Comparison of ENCODE assay signal across 19 cellular contexts in the genomic region with DNA sequence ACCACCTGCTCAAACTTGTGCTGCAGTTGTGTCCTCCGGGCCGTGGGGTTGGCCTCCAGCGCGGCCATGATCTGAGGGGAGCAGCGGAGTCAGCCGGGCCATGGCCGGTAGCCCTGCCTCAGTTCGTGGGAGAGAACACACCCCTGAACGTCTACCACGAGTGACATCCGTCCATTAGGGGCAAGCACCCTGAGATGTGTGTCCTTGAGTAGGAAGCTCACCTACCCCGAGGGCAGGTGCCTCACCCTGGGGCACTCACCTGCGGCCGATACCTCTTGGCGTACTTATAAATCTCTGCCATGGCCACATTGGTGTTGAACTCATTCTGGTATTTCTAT. TPM values are rescaled to one million over a fixed set of nuclear protein-coding genes. Genes with fewer than 3 reads are reported as not detected.
DNase-seq lines count a peak whose midpoint lies in the region; ATAC-seq and TF ChIP-seq lines count a peak whose summit lies in the region.
"Had no signal": no experiment of that assay in that cellular context is flagged by ENCODE, and none has a peak within 500 bp of the region (broad histone marks: within the 10 kb centered on the region; RNA-seq: fewer than 3 reads in every experiment).

No MANE protein-coding gene starts in this region.

- H2AK5ac ChIP-seq in mesenchymal stem cell (ENCODE audit: low read length, severe bottlenecking), result peak overlapping the region; percentile 52

- H3K79me1 ChIP-seq in mesenchymal stem cell (replicated peaks; ENCODE audit: low read length, poor library complexity, severe bottlenecking), result peaks cover 3% of the 10 kb centered on the region

- peak overlapping the region; percentile 44 for H2BK15ac ChIP-seq in mesenchymal stem cell (ENCODE audit: low read depth, poor library complexity, severe bottlenecking)

- no peak overlapping the region for H3K18ac ChIP-seq in mesenchymal stem cell (ENCODE audit: low read depth in 1 of 2, low read length in 2 of 2)

- ATAC-seq in heart right ventricle, result no peak
- ATAC-seq in HG02938 (IDR thresholded peaks at IDR 0.05; ENCODE audit: unreplicated experiment), result no peak
- ATAC-seq: HepG2 had no signal

- no peak overlapping the region for H3K4ac ChIP-seq in mesenchymal stem cell (ENCODE audit: low read depth in 1 of 2, low read length in 2 of 2)

- no peaks in the 10 kb centered on the region for H3K9me3 ChIP-seq in left ventricle myocardium inferior (replicated peaks)
- H3K9me3 ChIP-seq in heart right ventricle, result no peaks in the 10 kb centered on the region
- H3K9me3 ChIP-seq in OCI-LY3 (ENCODE audit: insufficient read depth, low read length), result no peaks in the 10 kb centered on the region
- no peaks in the 10 kb centered on the region for H3K9me3 ChIP-seq in mesenchymal stem cell (ENCODE audit: control insufficient read depth, low read length)
- no peaks in the 10 kb centered on the region for H3K9me3 ChIP-seq in skeletal muscle satellite cell (replicated peaks; ENCODE audit: low read length)
- H3K9me3 ChIP-seq: HAP-1 had no signal

- H3K36me3 ChIP-seq in left ventricle myocardium inferior (peaks cover 40% of the 10 kb centered on the region), heart right ventricle (peaks cover 0 to 69% (median 15%) of the 10 kb centered on the region in 9 donors), OCI-LY3 (replicated peaks; ENCODE audit: low read depth, low read length) (no peaks in the 10 kb centered on the region), mesenchymal stem cell (ENCODE audit: control insufficient read depth in 1 of 2, insufficient read depth in 2 of 2, low read depth in 1 of 2, low read length in 2 of 2) (peaks cover 50 to 52% of the 10 kb centered on the region in 2 experiments), skeletal muscle satellite cell (ENCODE audit: insufficient read depth, low read length) (peaks cover 41% of the 10 kb centered on the region)
- H3K36me3 ChIP-seq: HAP-1 had no signal

- DNase-seq in left ventricle myocardium inferior (no peak), heart right ventricle (no peak), mesenchymal stem cell (no peak), H4 (ENCODE audit: low spot score) (no peak), MV-4-11 (lab: John Stamatoyannopoulos, UW) (no peak)
- DNase-seq: 8988T; AML-193; C1 segment of cervical spinal cord; Calu3; CD4-positive, alpha-beta T cell; DMS79; GOT3; HFFc6 had no signal

- H4K8ac ChIP-seq in mesenchymal stem cell (ENCODE audit: low read length), result peak overlapping the region; percentile 13

- no peak overlapping the region for H2BK120ac ChIP-seq in mesenchymal stem cell (ENCODE audit: low read depth, low read length)

- H3K23ac ChIP-seq in mesenchymal stem cell (ENCODE audit: low read length in 2 of 2), result no peak overlapping the region

- no peaks in the 10 kb centered on the region for H3K79me2 ChIP-seq in OCI-LY3 (ENCODE audit: low read length)

- no peak overlapping the region for H2BK5ac ChIP-seq in mesenchymal stem cell (ENCODE audit: low read depth, low read length, poor library complexity, severe bottlenecking)

- WGBS in heart right ventricle, 2 donors, result 89 to 95% methylated on average over 15 of the region's 15 CpGs
- WGBS in mesenchymal stem cell, result 98% methylated on average over 14 of the region's 15 CpGs

- H3K9ac ChIP-seq in OCI-LY3 (ENCODE audit: low read length), result no peak overlapping the region
- H3K9ac ChIP-seq in mesenchymal stem cell (ENCODE audit: low read length), result no peak overlapping the region
- no peak overlapping the region for H3K9ac ChIP-seq in skeletal muscle satellite cell (ENCODE audit: low read depth, low read length)

- no peak overlapping the region for H4K91ac ChIP-seq in mesenchymal stem cell (ENCODE audit: low read length)

- H2AFZ ChIP-seq in OCI-LY3 (ENCODE audit: low read depth, low read length) (no peak overlapping the region), mesenchymal stem cell (ENCODE audit: low read depth, low read length) (no peak overlapping the region)

- no peak overlapping the region for H3K14ac ChIP-seq in mesenchymal stem cell (ENCODE audit: low read length in 2 of 2)

- peak overlapping the region; percentile 24 to 28 for H2BK12ac ChIP-seq in mesenchymal stem cell (ENCODE audit: low read length in 2 of 2)

- no peak overlapping the region for H3K4me3 ChIP-seq in left ventricle myocardium inferior
- no peak overlapping the region for H3K4me3 ChIP-seq in heart right ventricle
- no peak overlapping the region for H3K4me3 ChIP-seq in OCI-LY3 (ENCODE audit: low read length)
- H3K4me3 ChIP-seq in mesenchymal stem cell (ENCODE audit: insufficient read depth in 1 of 2, low read depth in 1 of 2, low read length in 2 of 2), result no peak overlapping the region
- H3K4me3 ChIP-seq in skeletal muscle satellite cell (ENCODE audit: low read length), result no peak overlapping the region
- H3K4me3 ChIP-seq: HAP-1 had no signal

- H3K4me1 ChIP-seq in left ventricle myocardium inferior (peaks cover 93% of the 10 kb centered on the region), heart right ventricle (peaks cover 33 to 92% (median 85%) of the 10 kb centered on the region in 9 donors), OCI-LY3 (ENCODE audit: low read length) (peaks cover 44% of the 10 kb centered on the region), mesenchymal stem cell (ENCODE audit: control insufficient read depth, insufficient read depth, low read depth, low read length) (peaks cover 72% of the 10 kb centered on the region), skeletal muscle satellite cell (ENCODE audit: control insufficient read depth, insufficient read depth, low read length) (peaks cover 61% of the 10 kb centered on the region)
- H3K4me1 ChIP-seq: HAP-1 had no signal

- no peaks in the 10 kb centered on the region for H3K27me3 ChIP-seq in left ventricle myocardium inferior (ENCODE audit: low read depth)
- H3K27me3 ChIP-seq in heart right ventricle, result no peaks in the 10 kb centered on the region
- H3K27me3 ChIP-seq in OCI-LY3 (ENCODE audit: low read depth, low read length), result peaks cover 25% of the 10 kb centered on the region
- no peaks in the 10 kb centered on the region for H3K27me3 ChIP-seq in mesenchymal stem cell (ENCODE audit: control insufficient read depth in 1 of 2, insufficient read depth in 1 of 2, low read length in 2 of 2)
- H3K27me3 ChIP-seq in skeletal muscle satellite cell (ENCODE audit: control insufficient read depth, insufficient read depth, low read length), result no peaks in the 10 kb centered on the region

- H4K20me1 ChIP-seq in OCI-LY3 (ENCODE audit: insufficient read depth, low read length), result no peaks in the 10 kb centered on the region

- TF ChIP-seq CTCF in left ventricle myocardium inferior (IDR thresholded peaks at IDR 0.05; ENCODE audit: borderline replicate concordance), result no peak
- TF ChIP-seq CTCF in heart right ventricle (IDR thresholded peaks at IDR 0.05), result no peak
- TF ChIP-seq CTCF in OCI-LY3 (IDR thresholded peaks at IDR 0.05; ENCODE audit: low read depth, low read length), result no peak

- H3K4me2 ChIP-seq in OCI-LY3 (ENCODE audit: low read length) (peak overlapping the region; percentile 64), mesenchymal stem cell (ENCODE audit: low read length, poor library complexity, severe bottlenecking) (no peak overlapping the region), skeletal muscle satellite cell (ENCODE audit: low read length) (peak overlapping the region; percentile 3)

- peak overlapping the region; percentile 73 for H3K27ac ChIP-seq in left ventricle myocardium inferior (replicated peaks)
- H3K27ac ChIP-seq in heart right ventricle, result peak overlapping the region in 3 of 10 donors; percentile 19 to 94 (median 41)
- no peak overlapping the region for H3K27ac ChIP-seq in OCI-LY3 (ENCODE audit: low read length)
- no peak overlapping the region for H3K27ac ChIP-seq in mesenchymal stem cell (ENCODE audit: low read length, poor library complexity, severe bottlenecking)

- intact Hi-C loops in left ventricle myocardium inferior (cut with micrococcal nuclease) (loop anchor here (10.0 kb wide), 1 partner anchor 52 kb away; no protein-coding TSS in a partner anchor), heart right ventricle (cut with DNase I) (loop anchor here in 3 of 10 donors (5.0 to 10.0 kb wide), 3 partner anchors 36 to 52 kb away; no protein-coding TSS in a partner anchor)

RNA-seq across cellular contexts. Expression of a gene that starts 13.4 kb away (rescaled TPM):
- not detected for total RNA-seq in left ventricle myocardium inferior
- not detected for total RNA-seq in heart right ventricle
- polyA plus RNA-seq in heart right ventricle, result not detected
- polyA plus RNA-seq in mesenchymal stem cell (2013, experiment 1 of 2), result not detected
- not detected for polyA plus RNA-seq in mesenchymal stem cell (2013, experiment 2 of 2)
- not detected in 2 replicates for total RNA-seq in skeletal muscle satellite cell (2012; rRNA removed)
- not detected in 2 replicates for total RNA-seq in H4 (2014; rRNA removed; shearing (Covaris generic))
- total RNA-seq: Calu3; CD4-positive, alpha-beta T cell; G401; HepG2; HFFc6 had no signal

RNA-seq across cellular contexts. Expression of a gene that starts 27.9 kb away (rescaled TPM):
- total RNA-seq in left ventricle myocardium inferior, result not detected
- not detected for total RNA-seq in heart right ventricle
- polyA plus RNA-seq in heart right ventricle, result not detected
- not detected for polyA plus RNA-seq in mesenchymal stem cell (2013, experiment 1 of 2)
- polyA plus RNA-seq in mesenchymal stem cell (2013, experiment 2 of 2), result not detected
- not detected in 2 replicates for total RNA-seq in skeletal muscle satellite cell (2012; rRNA removed)
- total RNA-seq in H4 (2014; rRNA removed; shearing (Covaris generic)), result not detected in 2 replicates
- total RNA-seq: Calu3; CD4-positive, alpha-beta T cell; G401; HepG2; HFFc6 had no signal
- polyA plus RNA-seq: HepG2 had no signal

RNA-seq across cellular contexts. Expression of a gene that starts 50.1 kb away (rescaled TPM):
- 45.5 TPM for total RNA-seq in left ventricle myocardium inferior
- total RNA-seq in heart right ventricle, result 100 to 1,000 TPM in 1 of 10 donors, 10 to 100 TPM in 9; 40.9 to 106 (median 62.8) TPM
- 100 to 1,000 TPM in 1 of 2 donors, 10 to 100 TPM in 1; 71.2 to 169 TPM for polyA plus RNA-seq in heart right ventricle
- 288 TPM for polyA plus RNA-seq in mesenchymal stem cell (2013, experiment 1 of 2)
- 288 TPM for polyA plus RNA-seq in mesenchymal stem cell (2013, experiment 2 of 2)
- 41.7 and 52.2 TPM in 2 replicates for total RNA-seq in skeletal muscle satellite cell (2012; rRNA removed)
- 40.4 and 65.3 TPM in 2 replicates for total RNA-seq in H4 (2014; rRNA removed; shearing (Covaris generic))
